Comparison of ENCODE assay signal across 8 cellular contexts in genomic region chr17:21457051-21458026, GRCh38.
DNase-seq lines count a peak whose midpoint lies in the region; ATAC-seq and TF ChIP-seq lines count a peak whose summit lies in the region.

No MANE protein-coding gene starts in this region.

- DNase-seq in CD8-positive, alpha-beta T cell: peak; percentile 81 to 97 (median 90)
- DNase-seq in HS-27A (ENCODE audit: low read depth) (peak; percentile 85), NOMO-1 treated with dmso at 0.1 percent for 144 hours (lab: John Stamatoyannopoulos, UW; ENCODE audit: unreplicated experiment) (peak; percentile 72), epithelial cell of esophagus (ENCODE audit: low read depth) (peak; percentile 91), mucosa of gallbladder (ENCODE audit: low spot score) (peak; percentile 91)
- peak; percentile 79 for DNase-seq in activated CD8-positive, alpha-beta memory T cell treated with anti-CD3 and anti-CD28 coated beads, Interleukin-2, amount 50 U/mL, for 24 hours (ENCODE audit: extremely low read depth)
- peak; percentile 85 to 89 for DNase-seq in stimulated activated CD8-positive, alpha-beta memory T cell treated with anti-CD3 and anti-CD28 coated beads, Interleukin-7, amount 100 ng/mL, for 1 hour (ENCODE audit: low read depth in 2 of 2)

- TF ChIP-seq CTCF in CD8-positive, alpha-beta T cell (IDR thresholded peaks at IDR 0.05): peak; percentile 86
- TF ChIP-seq CTCF in epithelial cell of esophagus (IDR thresholded peaks at IDR 0.05; ENCODE audit: insufficient read depth, low read depth, low read length, missing control alignments): peak; percentile 77

- no peak overlapping the region for H3K27ac ChIP-seq in CD8-positive, alpha-beta T cell (ENCODE audit: low read depth, low read length)

- POLR2A ChIA-PET in CD8-positive, alpha-beta T cell (lab: Charles Lee): interaction anchor here (1.0 kb wide), 1 partner anchor 51 kb away, joined by 3 read pairs; no protein-coding TSS in a partner anchor

- peak; percentile 91 for ATAC-seq in CD8-positive, alpha-beta T cell
- peak; percentile 76 for ATAC-seq in GM19452 (IDR thresholded peaks at IDR 0.05; ENCODE audit: unreplicated experiment)

- H3K4me3 Mint-ChIP-seq in CD8-positive, alpha-beta T cell: peak overlapping the region; percentile 15

- H3K4me3 ChIP-seq in CD8-positive, alpha-beta T cell (ENCODE audit: low read depth, low read length): no peak overlapping the region
- H3K4me3 ChIP-seq in epithelial cell of esophagus (ENCODE audit: low read length): no peak overlapping the region

- CTCF ChIA-PET in CD8-positive, alpha-beta T cell (lab: Charles Lee): interaction anchor here (0.5 to 7.4 kb wide), 22 partner anchors 9 to 357 kb away, joined by 3 to 63 read pairs (median 4); no protein-coding TSS in a partner anchor

- intact Hi-C loops in CD8-positive, alpha-beta T cell (cut with DNase I, micrococcal nuclease): loop anchor here (1.0 to 10.0 kb wide), 11 partner anchors 35 to 414 kb away; partner anchors contain the start of genes MAP2K3 (in 1 of the 2), TMEM11 (in 1 of the 2) and USP22 (in 1 of the 2)

- H3K27ac Mint-ChIP-seq in CD8-positive, alpha-beta T cell: peak overlapping the region; percentile 86

- peaks cover 22% of the 10 kb centered on the region for H3K4me1 Mint-ChIP-seq in CD8-positive, alpha-beta T cell (ENCODE audit: low read depth)

- no peaks in the 10 kb centered on the region for H3K36me3 ChIP-seq in CD8-positive, alpha-beta T cell (ENCODE audit: insufficient read depth, low read length)

- H3K9me3 Mint-ChIP-seq in CD8-positive, alpha-beta T cell: no peaks in the 10 kb centered on the region

- no peaks in the 10 kb centered on the region for H3K27me3 ChIP-seq in CD8-positive, alpha-beta T cell (ENCODE audit: insufficient read depth, low read length)

- peaks cover 7% of the 10 kb centered on the region for H3K27me3 Mint-ChIP-seq in CD8-positive, alpha-beta T cell (ENCODE audit: low read depth)

- peaks cover 20% of the 10 kb centered on the region for H3K4me1 ChIP-seq in CD8-positive, alpha-beta T cell (ENCODE audit: insufficient read depth, low read length)

- H3K36me3 Mint-ChIP-seq in CD8-positive, alpha-beta T cell: no peaks in the 10 kb centered on the region

- no peaks in the 10 kb centered on the region for H3K9me3 ChIP-seq in CD8-positive, alpha-beta T cell (ENCODE audit: low read length)
